ENCODE assay signal across 8 cellular contexts in genomic region chr17:19248923-19249574, GRCh38. TPM values are rescaled to one million over a fixed set of nuclear protein-coding genes. Genes with fewer than 3 reads are reported as not detected.
DNase-seq lines count a peak whose midpoint lies in the region; ATAC-seq, FAIRE-seq and TF ChIP-seq lines count a peak whose summit lies in the region.

No MANE protein-coding gene starts in this region.

- DNase-seq in G401 (ENCODE audit: low spot score), result peak; percentile 71
- peak in 6 of 7 donors; percentile 41 to 71 (median 56) for DNase-seq in adrenal gland
- peak; percentile 67 for DNase-seq in left cardiac atrium
- peak in 1 of 2 donors; percentile 39 for DNase-seq in gastrocnemius medialis
- DNase-seq in stimulated activated CD4-positive, alpha-beta T cell treated with anti-CD3 and anti-CD28 coated beads, Interleukin-12 subunit alpha, Interleukin-12 subunit beta, amount 100 ng/mL, for 4 hours, result no peak
- no peak for DNase-seq in GM12892 (ENCODE audit: insufficient read length)
- no peak for DNase-seq in activated CD4-positive, alpha-beta T cell treated with anti-CD3 and anti-CD28 coated beads, Interleukin-2, amount 50 U/mL, for 4 hours

- TF ChIP-seq CTCF in adrenal gland (IDR thresholded peaks at IDR 0.05) (no peak), gastrocnemius medialis (IDR thresholded peaks at IDR 0.05 in 4 of 5, conservative IDR thresholded peaks at IDR 0.05 in 1 of 5) (no peak)

- H3K9me3 ChIP-seq in adrenal gland (replicated peaks in 1 of 3) (no peaks in the 10 kb centered on the region), gastrocnemius medialis (no peaks in the 10 kb centered on the region)

- H3K27me3 ChIP-seq in adrenal gland, result no peaks in the 10 kb centered on the region
- no peaks in the 10 kb centered on the region for H3K27me3 ChIP-seq in gastrocnemius medialis

- peak; percentile 45 to 85 for ATAC-seq in left cardiac atrium
- ATAC-seq in gastrocnemius medialis, result peak; percentile 46 to 67
- ATAC-seq in HG02759 (IDR thresholded peaks at IDR 0.05; ENCODE audit: unreplicated experiment), result no peak

- WGBS in adrenal gland, 4 donors, result 62 to 73% (median 69%) methylated on average over 7 of the region's 7 CpGs

- in situ Hi-C loops in G401 (cut with HindIII; ENCODE audit: low sequenced_read_pairs), result no loop called here
- in situ Hi-C loops in gastrocnemius medialis (cut with MboI; ENCODE audit: low sequenced_read_pairs in 4 of 4), result no loop called here

- intact Hi-C loops in adrenal gland (cut with DNase I) (no loop called here), left cardiac atrium (cut with DNase I) (no loop called here), gastrocnemius medialis (cut with DNase I; ENCODE audit: low total_unique reads) (no loop called here)

- H3K4me3 ChIP-seq in adrenal gland (no peak overlapping the region), gastrocnemius medialis (no peak overlapping the region)

- TF ChIP-seq POLR2A in adrenal gland (IDR thresholded peaks at IDR 0.05) (no peak), gastrocnemius medialis (IDR thresholded peaks at IDR 0.05) (no peak), GM12892 (IDR thresholded peaks at IDR 0.05; ENCODE audit: low read depth, low read length) (no peak)

- H3K4me1 ChIP-seq in adrenal gland (replicated peaks in 1 of 2) (peaks cover 14 to 34% of the 10 kb centered on the region in 2 donors), gastrocnemius medialis (peaks cover 44 to 47% of the 10 kb centered on the region in 2 donors)

- H3K27ac ChIP-seq in adrenal gland (peak overlapping the region in 3 of 5 donors; percentile 13 to 75 (median 71)), gastrocnemius medialis (peak overlapping the region; percentile 51 to 70 (median 56))

- no peaks in the 10 kb centered on the region for H3K36me3 ChIP-seq in adrenal gland (replicated peaks in 1 of 2)
- H3K36me3 ChIP-seq in gastrocnemius medialis, result no peaks in the 10 kb centered on the region

- FAIRE-seq in GM12892 (lab: Jason Lieb, UNC), result no peak

RNA-seq across cellular contexts. Expression of gene EPN2, which starts 11.9 kb away (rescaled TPM):
- total RNA-seq in G401 (2014; rRNA removed; shearing (Covaris generic)), result 18.8 and 20.8 TPM in 2 replicates
- 10 to 100 TPM; 16.0 to 53.8 (median 22.6) TPM for total RNA-seq in adrenal gland
- polyA plus RNA-seq in adrenal gland, result 10 to 100 TPM; 12.0 to 24.6 (median 23.9) TPM
- total RNA-seq in left cardiac atrium, result 10 to 100 TPM; 74.1 to 82.2 TPM
- 10 to 100 TPM; 18.9 to 31.8 (median 26.2) TPM for total RNA-seq in gastrocnemius medialis
- polyA plus RNA-seq in GM12892 (2012; ENCODE audit: missing spikeins), result 8.7 TPM

Comparison
In these comparisons a context has a peak if more than half of its experiments do, and no peak if none do; other contexts are left out.
1. DNase-seq: peak in G401 (single experiment), adrenal gland (6 of 7) and left cardiac atrium (single experiment); none in stimulated activated CD4-positive, alpha-beta T cell treated with anti-CD3 and anti-CD28 coated beads, Interleukin-12 subunit alpha, Interleukin-12 subunit beta, amount 100 ng/mL, for 4 hours (single experiment), GM12892 (single experiment) and activated CD4-positive, alpha-beta T cell treated with anti-CD3 and anti-CD28 coated beads, Interleukin-2, amount 50 U/mL, for 4 hours (0 of 2).